ENCODE assay signal across 1 cellular context in genomic region chr14:63510538-63510937, GRCh38.
TF ChIP-seq lines count a peak whose summit lies in the region.

No MANE protein-coding gene starts in this region.

TF ChIP-seq in HepG2, 621 proteins besides CTCF, POLR2A, EP300 and RAD21 (continued from another document):
- TF ChIP-seq ZNF503 (CRISPR knock-in tag; IDR thresholded peaks at IDR 0.05) (no peak), ZNF326 (CRISPR knock-in tag; IDR thresholded peaks at IDR 0.05; ENCODE audit: borderline replicate concordance) (no peak)
